ENCODE assay signal across 2 cellular contexts in the genomic region with DNA sequence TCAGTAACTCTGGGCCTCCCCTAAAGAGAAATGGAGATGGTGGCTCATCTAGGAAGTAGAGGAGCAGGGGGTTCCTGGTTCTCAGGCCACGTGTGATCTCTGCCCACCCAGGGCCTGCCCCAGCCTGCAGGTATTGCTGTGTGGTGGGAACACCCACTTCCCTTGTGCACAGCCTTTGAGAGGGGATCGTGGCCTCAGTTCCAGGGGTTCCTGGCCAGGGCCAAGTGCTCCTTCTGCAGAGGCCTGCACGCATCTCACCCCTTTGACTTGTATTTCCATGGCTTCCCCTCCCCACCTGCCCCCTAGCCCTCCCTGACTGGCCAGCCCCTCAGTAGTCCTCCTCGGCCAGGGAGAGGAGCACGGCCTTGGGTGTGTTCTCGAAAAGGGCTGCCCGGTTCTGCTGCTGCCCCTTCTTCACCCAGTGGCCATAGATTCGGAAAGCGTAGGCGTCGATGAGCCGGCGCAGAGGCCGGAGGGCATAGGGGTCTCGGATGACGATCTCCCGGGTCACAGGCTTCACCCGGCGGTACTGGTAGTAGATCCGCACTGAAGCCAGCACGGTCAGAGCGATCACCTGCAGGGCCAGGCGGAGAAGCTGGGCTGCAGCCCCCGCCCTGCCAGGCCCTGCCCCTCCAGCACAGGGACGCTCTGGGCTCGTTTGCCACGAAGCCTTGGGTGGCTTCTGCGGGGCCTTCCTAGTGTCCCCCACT. TPM values are rescaled to one million over a fixed set of nuclear protein-coding genes. Genes with fewer than 3 reads are reported as not detected.
"Had no signal": no experiment of that assay in that cellular context is flagged by ENCODE, and none has a peak within 500 bp of the region (broad histone marks: within the 10 kb centered on the region; RNA-seq: fewer than 3 reads in every experiment).

No MANE protein-coding gene starts in this region.

RNA-seq across cellular contexts. Expression of a gene that starts 11.9 kb away (rescaled TPM):
- total RNA-seq: vagina, WTC11 had no signal
